26 cellular contexts compared by ENCODE assay signal in genomic region chr4:48191758-48192157, GRCh38. TPM values are rescaled to one million over a fixed set of nuclear protein-coding genes. Genes with fewer than 3 reads are reported as not detected.
"Had no signal": no experiment of that assay in that cellular context is flagged by ENCODE, and none has a peak within 500 bp of the region (broad histone marks: within the 10 kb centered on the region; RNA-seq: fewer than 3 reads in every experiment).

No MANE protein-coding gene starts in this region.

- H3K27ac ChIP-seq: coronary artery, esophagus squamous epithelium, gastroesophageal sphincter, sigmoid colon, thoracic aorta, WERI-Rb-1 had no signal

- FAIRE-seq: TTC549 had no signal

- ATAC-seq: activated CD8-positive, alpha-beta T cell treated with anti-CD3 and anti-CD28 coated beads, Interleukin-2, amount 10 ng/mL, durations not matched to agents 7 days and 5 days; activated naive CD8-positive, alpha-beta T cell treated with anti-CD3 and anti-CD28 coated beads, Interleukin-2, amount 50 U/mL, for 24 hours; gastroesophageal sphincter; left ventricle myocardium superior; natural killer cell treated with Interleukin-12 subunit alpha and Interleukin-12 subunit beta and Interleukin-15 and Interleukin-18, amount 100 ng/mL, for 72 hours; stimulated activated naive B cell treated with anti-CD40 and anti-IgM and Interleukin-4, amounts not matched to agents 10 μg/mL and 1 μg/mL and 100 μg/mL, for 72 hours had no signal

- H3K9me3 ChIP-seq: esophagus squamous epithelium, gastroesophageal sphincter, sigmoid colon, thoracic aorta had no signal

- H3K36me3 ChIP-seq: esophagus squamous epithelium, gastroesophageal sphincter, sigmoid colon, thoracic aorta, WERI-Rb-1 had no signal

- H3K4me2 ChIP-seq: smooth muscle cell had no signal

- DNase-seq: activated CD4-positive, alpha-beta T cell treated with anti-CD3 and anti-CD28 coated beads, Interleukin-2, amount 50 U/mL, for 1 hour; activated CD4-positive, CD25-positive, alpha-beta regulatory T cell treated with anti-CD3 and anti-CD28 coated beads, Interleukin-2, amount 50 U/mL, for 72 hours; activated CD8-positive, alpha-beta T cell treated with anti-CD3 and anti-CD28 coated beads, Interleukin-2, amount 10 ng/mL, durations not matched to agents 7 days and 5 days; activated gamma-delta T cell; activated naive CD4-positive, alpha-beta T cell treated with anti-CD3 and anti-CD28 coated beads, Interleukin-2, amount 50 U/mL, for 16 hours; activated naive CD8-positive, alpha-beta T cell treated with anti-CD3 and anti-CD28 coated beads, Interleukin-2, amount 50 U/mL, for 24 hours; cerebellar nuclear complex; esophagus squamous epithelium; head of caudate nucleus; hypothalamus; left ventricle myocardium superior; mammary epithelial cell; midbrain; retina; sigmoid colon; stimulated activated CD4-positive, alpha-beta T cell treated with anti-CD3 and anti-CD28 coated beads, Interleukin-15, amount 100 ng/mL, for 24 hours; stimulated activated CD4-positive, alpha-beta T cell treated with anti-CD3 and anti-CD28 coated beads, Interleukin-2, amount 100 ng/mL, for 48 hours; stimulated activated CD8-positive, alpha-beta memory T cell treated with anti-CD3 and anti-CD28 coated beads, Interleukin-4, amount 100 ng/mL, for 48 hours; stimulated activated naive B cell treated with anti-CD40 and anti-IgM and Interleukin-4, amounts not matched to agents 10 μg/mL and 1 μg/mL and 100 μg/mL, for 72 hours; WERI-Rb-1 had no signal

- H3K4me3 ChIP-seq: coronary artery, esophagus squamous epithelium, gastroesophageal sphincter, sigmoid colon, smooth muscle cell, thoracic aorta had no signal

- H3K27me3 ChIP-seq: esophagus squamous epithelium, gastroesophageal sphincter, sigmoid colon had no signal

RNA-seq across cellular contexts. Expression of gene TXK, which starts 57.7 kb away (rescaled TPM):
- polyA plus RNA-seq: mammary epithelial cell, smooth muscle cell had no signal
